1 cellular context compared by ENCODE assay signal in genomic region chr17:68777856-68778694, GRCh38.
TF ChIP-seq lines count a peak whose summit lies in the region.

No MANE protein-coding gene starts in this region.

TF ChIP-seq in HepG2, 621 proteins besides CTCF, POLR2A, EP300 and RAD21 (continued from another document and continues in another):
- TF ChIP-seq THRA (CRISPR knock-in tag; IDR thresholded peaks at IDR 0.05; ENCODE audit: borderline replicate concordance) (peak; percentile 71; the same call in 1 of the 2 replicates), GTF2F1 (IDR thresholded peaks at IDR 0.05; ENCODE audit: low read length) (no peak), ZSCAN22 (CRISPR knock-in tag; IDR thresholded peaks at IDR 0.05) (0 out of 2 replicates have a peak, but pooled peaks have one; percentile 27), ZBTB44 (CRISPR knock-in tag; IDR thresholded peaks at IDR 0.05) (no peak), AKAP8 (CRISPR knock-in tag; IDR thresholded peaks at IDR 0.05) (no peak), ATF2 (CRISPR knock-in tag; IDR thresholded peaks at IDR 0.05) (peak; percentile 17; the same call in 1 of the 2 replicates), HINFP (CRISPR knock-in tag; IDR thresholded peaks at IDR 0.05; ENCODE audit: low read depth) (no peak), MED1 (CRISPR knock-in tag; IDR thresholded peaks at IDR 0.05) (peak; percentile 80), ATF3 (CRISPR knock-in tag; IDR thresholded peaks at IDR 0.05) (no peak), TARDBP (CRISPR knock-in tag; IDR thresholded peaks at IDR 0.05) (0 out of 2 replicates have a peak, but pooled peaks have one; percentile 0), ZBTB3 (CRISPR knock-in tag; IDR thresholded peaks at IDR 0.05; ENCODE audit: borderline replicate concordance, low read depth) (peak; percentile 81; the same call in 1 of the 2 replicates), SP5 (CRISPR knock-in tag; IDR thresholded peaks at IDR 0.05; ENCODE audit: borderline replicate concordance, low read depth) (0 out of 2 replicates have a peak, but pooled peaks have one; percentile 29), FOXP4 (CRISPR knock-in tag; IDR thresholded peaks at IDR 0.05) (peak; percentile 85), ZKSCAN1 (IDR thresholded peaks at IDR 0.05; ENCODE audit: low read length) (no peak), SAP130 (CRISPR knock-in tag; IDR thresholded peaks at IDR 0.05; ENCODE audit: low read depth) (peak; percentile 34), RFX1 (IDR thresholded peaks at IDR 0.05) (no peak), NR2F1 (CRISPR knock-in tag; IDR thresholded peaks at IDR 0.05) (peak in 1 of 2 experiments; percentile 22; a peak in 1 of 4 replicates), PRDM10 (CRISPR knock-in tag; IDR thresholded peaks at IDR 0.05; ENCODE audit: low read depth) (no peak), FOSL2 (CRISPR knock-in tag; IDR thresholded peaks at IDR 0.05) (peak; percentile 52), HMG20B (CRISPR knock-in tag; conservative IDR thresholded peaks at IDR 0.05) (no peak), EZH2 (conservative IDR thresholded peaks at IDR 0.05; ENCODE audit: low read depth, low read length) (no peak), DMAP1 (CRISPR knock-in tag; IDR thresholded peaks at IDR 0.05) (peak; percentile 58; the same call in 1 of the 2 replicates), ERF (CRISPR knock-in tag; IDR thresholded peaks at IDR 0.05) (no peak), ZFYVE20 (CRISPR knock-in tag; IDR thresholded peaks at IDR 0.05; ENCODE audit: borderline replicate concordance, low read depth) (no peak), IRF9 (CRISPR knock-in tag; IDR thresholded peaks at IDR 0.05; ENCODE audit: borderline replicate concordance) (no peak), MXI1 (IDR thresholded peaks at IDR 0.05; ENCODE audit: borderline replicate concordance, low read depth, low read length) (no peak), ELF1 (CRISPR knock-in tag; IDR thresholded peaks at IDR 0.05) (no peak), ZNF674 (CRISPR knock-in tag; IDR thresholded peaks at IDR 0.05; ENCODE audit: low read depth) (no peak), FUBP1 (CRISPR knock-in tag; IDR thresholded peaks at IDR 0.05; ENCODE audit: borderline replicate concordance) (0 out of 2 replicates have a peak, but pooled peaks have one; percentile 21), KAT8 (CRISPR knock-in tag; IDR thresholded peaks at IDR 0.05) (no peak; the same call in 1 of the 2 replicates), ZFP1 (CRISPR knock-in tag; IDR thresholded peaks at IDR 0.05) (no peak), ZNF556 (CRISPR knock-in tag; IDR thresholded peaks at IDR 0.05; ENCODE audit: borderline replicate concordance) (0 out of 2 replicates have a peak, but pooled peaks have one; percentile 50), IKZF1 (IDR thresholded peaks at IDR 0.05) (no peak), FOXJ3 (CRISPR knock-in tag; IDR thresholded peaks at IDR 0.05; ENCODE audit: borderline replicate concordance) (peak; percentile 37; the same call in 1 of the 2 replicates), MYC (CRISPR knock-in tag; IDR thresholded peaks at IDR 0.05; ENCODE audit: borderline replicate concordance) (no peak), ZNF691 (CRISPR knock-in tag; IDR thresholded peaks at IDR 0.05; ENCODE audit: borderline replicate concordance, low read depth) (no peak), ATAD3A (CRISPR knock-in tag; IDR thresholded peaks at IDR 0.05) (no peak), ZNF761 (CRISPR knock-in tag; conservative IDR thresholded peaks at IDR 0.05) (no peak; the same call in 1 of the 2 replicates), BCL6 (CRISPR knock-in tag; IDR thresholded peaks at IDR 0.05) (peak; percentile 76), RBFOX2 (IDR thresholded peaks at IDR 0.05; ENCODE audit: low read depth, low read length) (peak; percentile 67), ZNF329 (CRISPR knock-in tag; IDR thresholded peaks at IDR 0.05; ENCODE audit: low read depth) (no peak), KLF9 (CRISPR knock-in tag; IDR thresholded peaks at IDR 0.05; ENCODE audit: low read depth) (no peak), KLF6 (CRISPR knock-in tag; IDR thresholded peaks at IDR 0.05) (peak; percentile 42; the same call in 1 of the 2 replicates), PHF5A (CRISPR knock-in tag; IDR thresholded peaks at IDR 0.05; ENCODE audit: low read depth, unreplicated experiment) (peak; percentile 11), ZNF431 (CRISPR knock-in tag; IDR thresholded peaks at IDR 0.05; ENCODE audit: borderline replicate concordance, low read depth) (0 out of 2 replicates have a peak, but pooled peaks have one; percentile 29), ZNF232 (CRISPR knock-in tag; IDR thresholded peaks at IDR 0.05; ENCODE audit: borderline replicate concordance) (no peak), ELF3 (CRISPR knock-in tag; IDR thresholded peaks at IDR 0.05) (peak; percentile 9; the same call in 1 of the 2 replicates), SNRNP70 (IDR thresholded peaks at IDR 0.05; ENCODE audit: low read depth, low read length) (no peak), GFI1 (CRISPR knock-in tag; IDR thresholded peaks at IDR 0.05; ENCODE audit: borderline replicate concordance) (peak; percentile 65; the same call in 1 of the 2 replicates), ZNF782 (CRISPR knock-in tag; IDR thresholded peaks at IDR 0.05; ENCODE audit: borderline replicate concordance) (0 out of 2 replicates have a peak, but pooled peaks have one; percentile 29)
